13 cellular contexts compared by ENCODE assay signal in genomic region chr3:113148307-113148703, GRCh38.
DNase-seq lines count a peak whose midpoint lies in the region; ATAC-seq and TF ChIP-seq lines count a peak whose summit lies in the region.
"Had no signal": no experiment of that assay in that cellular context is flagged by ENCODE, and none has a peak within 500 bp of the region (broad histone marks: within the 10 kb centered on the region; RNA-seq: fewer than 3 reads in every experiment).

No MANE protein-coding gene starts in this region.

- ATAC-seq in SK-N-SH treated with all-trans-retinoic acid at 6 μM for 48 hours (peak; percentile 69), lower lobe of right lung (peak; percentile 16 to 23), GM21360 (IDR thresholded peaks at IDR 0.05; ENCODE audit: unreplicated experiment) (no peak), HG03039 (IDR thresholded peaks at IDR 0.05; ENCODE audit: unreplicated experiment) (no peak)

- H3K4me1 ChIP-seq in lower lobe of right lung = no peaks in the 10 kb centered on the region
- H3K4me1 ChIP-seq in CD4-positive, alpha-beta memory T cell (ENCODE audit: insufficient read depth, low read length) = no peaks in the 10 kb centered on the region

- POLR2A ChIA-PET in CD4-positive, alpha-beta memory T cell (lab: Charles Lee; ENCODE audit: partially characterized antibody) = no interaction called here

- no peak overlapping the region for H3K27ac ChIP-seq in lower lobe of right lung
- no peak overlapping the region for H3K27ac ChIP-seq in CD4-positive, alpha-beta memory T cell (ENCODE audit: low read depth, low read length)

- intact Hi-C loops in lower lobe of right lung (cut with DNase I) = no loop called here
- intact Hi-C loops in CD4-positive, alpha-beta memory T cell (cut with micrococcal nuclease) = no loop called here

- H3K4me3 Mint-ChIP-seq in type B pancreatic cell = peak overlapping the region; percentile 82
- H3K4me3 Mint-ChIP-seq in CD4-positive, alpha-beta memory T cell = no peak overlapping the region

- H3K4me1 Mint-ChIP-seq in type B pancreatic cell (ENCODE audit: unreplicated experiment) = peaks cover 73% of the 10 kb centered on the region
- H3K4me1 Mint-ChIP-seq in CD4-positive, alpha-beta memory T cell = no peaks in the 10 kb centered on the region

- CTCF ChIA-PET in CD4-positive, alpha-beta memory T cell (lab: Charles Lee; ENCODE audit: partially characterized antibody) = no interaction called here

- H3K27me3 Mint-ChIP-seq in type B pancreatic cell = no peaks in the 10 kb centered on the region
- H3K27me3 Mint-ChIP-seq in CD4-positive, alpha-beta memory T cell = peaks cover 6 to 7% of the 10 kb centered on the region in 2 donors

- TF ChIP-seq CTCF in lower lobe of right lung (IDR thresholded peaks at IDR 0.05) = no peak
- TF ChIP-seq CTCF in type B pancreatic cell (conservative IDR thresholded peaks at IDR 0.05) = no peak

- peak overlapping the region; percentile 93 for H3K27ac Mint-ChIP-seq in type B pancreatic cell
- H3K27ac Mint-ChIP-seq in CD4-positive, alpha-beta memory T cell = peak overlapping the region in 1 of 7 donors; percentile 18

- peaks cover 4% of the 10 kb centered on the region for H3K9me3 Mint-ChIP-seq in type B pancreatic cell
- no peaks in the 10 kb centered on the region for H3K9me3 Mint-ChIP-seq in CD4-positive, alpha-beta memory T cell

- no peaks in the 10 kb centered on the region for H3K27me3 ChIP-seq in lower lobe of right lung (ENCODE audit: low read depth)
- no peaks in the 10 kb centered on the region for H3K27me3 ChIP-seq in CD4-positive, alpha-beta memory T cell (ENCODE audit: insufficient read depth, low read length)

- no peaks in the 10 kb centered on the region for H3K9me3 ChIP-seq in lower lobe of right lung
- H3K9me3 ChIP-seq in CD4-positive, alpha-beta memory T cell (ENCODE audit: control insufficient read depth in 1 of 2, low read length in 2 of 2) = no peaks in the 10 kb centered on the region

- no peak overlapping the region for H3K4me3 ChIP-seq in lower lobe of right lung
- no peak overlapping the region for H3K4me3 ChIP-seq in CD4-positive, alpha-beta memory T cell (ENCODE audit: low read length in 2 of 2)

- no peaks in the 10 kb centered on the region for H3K36me3 ChIP-seq in lower lobe of right lung
- H3K36me3 ChIP-seq in CD4-positive, alpha-beta memory T cell (ENCODE audit: insufficient read depth, low read length) = no peaks in the 10 kb centered on the region

- H3K36me3 Mint-ChIP-seq in type B pancreatic cell = no peaks in the 10 kb centered on the region
- H3K36me3 Mint-ChIP-seq in CD4-positive, alpha-beta memory T cell = no peaks in the 10 kb centered on the region

- peak; percentile 35 for DNase-seq in NCI-H1436 (lab: John Stamatoyannopoulos, UW)
- no peak for DNase-seq in NCI-H1436 treated with DMSO at 0.1 percent for 48 hours (lab: John Stamatoyannopoulos, UW)
- no peak for DNase-seq in lower lobe of right lung
- peak; percentile 71 for DNase-seq in type B pancreatic cell (ENCODE audit: extremely low spot score, unreplicated experiment)
- DNase-seq in CD4-positive, alpha-beta memory T cell = no peak
- DNase-seq: 8988T; amniotic stem cell; HCEC 1CT; MV-4-11; stimulated activated naive CD4-positive, alpha-beta T cell had no signal

TF ChIP-seq in SK-N-SH treated with all-trans-retinoic acid at 6 μM for 48 hours, 23 proteins besides CTCF, POLR2A, EP300 and RAD21:
- TF ChIP-seq ZNF565 (CRISPR knock-in tag; conservative IDR thresholded peaks at IDR 0.05; ENCODE audit: low read depth) = no peak
- no peak for TF ChIP-seq PATZ1 (CRISPR knock-in tag; IDR thresholded peaks at IDR 0.05; ENCODE audit: borderline replicate concordance)
- no peak for TF ChIP-seq POU6F1 (CRISPR knock-in tag; IDR thresholded peaks at IDR 0.05; ENCODE audit: borderline replicate concordance, low read depth)

Comparison
In these comparisons a context has a peak if more than half of its experiments do, and no peak if none do; other contexts are left out.
1. DNase-seq: peak in NCI-H1436 (single experiment) and type B pancreatic cell (single experiment); none in NCI-H1436 treated with DMSO at 0.1 percent for 48 hours (single experiment), lower lobe of right lung (single experiment) and CD4-positive, alpha-beta memory T cell (0 of 5).
2. ATAC-seq: peak in SK-N-SH treated with all-trans-retinoic acid at 6 μM for 48 hours (single experiment) and lower lobe of right lung (2 of 2); none in GM21360 (single experiment) and HG03039 (single experiment).